ENCODE assay signal across 19 cellular contexts in genomic region chr1:43044572-43045361, GRCh38.
"Had no signal": no experiment of that assay in that cellular context is flagged by ENCODE, and none has a peak within 500 bp of the region (broad histone marks: within the 10 kb centered on the region; RNA-seq: fewer than 3 reads in every experiment).

No MANE protein-coding gene starts in this region.

- H3K9me3 Mint-ChIP-seq: naive thymus-derived CD4-positive, alpha-beta T cell; nephron; stimulated activated naive B cell treated with anti-CD40 and anti-IgM and Interleukin-4, amounts not matched to agents 10 μg/mL and 1 μg/mL and 100 μg/mL, for 72 hours; stimulated activated naive CD8-positive, alpha-beta T cell treated with anti-CD3 and anti-CD28 coated beads, Interleukin-15, Interleukin-2, amounts not matched to agents 100 ng/mL and 50 ng/mL, for 24 hours had no signal

- H3K27ac Mint-ChIP-seq: stimulated activated naive B cell treated with anti-CD40 and anti-IgM and Interleukin-4, amounts not matched to agents 10 μg/mL and 1 μg/mL and 100 μg/mL, for 72 hours; stimulated activated naive CD8-positive, alpha-beta T cell treated with anti-CD3 and anti-CD28 coated beads, Interleukin-15, Interleukin-2, amounts not matched to agents 100 ng/mL and 50 ng/mL, for 24 hours had no signal

- H3K27ac ChIP-seq: foreskin keratinocyte, gastroesophageal sphincter, heart left ventricle, left lung, neural progenitor cell, parathyroid adenoma, transverse colon had no signal

- H3K36me3 ChIP-seq: gastroesophageal sphincter, heart left ventricle, left lung, neural progenitor cell, transverse colon had no signal

- H3K36me3 Mint-ChIP-seq: naive thymus-derived CD4-positive, alpha-beta T cell; stimulated activated naive B cell treated with anti-CD40 and anti-IgM and Interleukin-4, amounts not matched to agents 10 μg/mL and 1 μg/mL and 100 μg/mL, for 72 hours had no signal

- H3K4me1 ChIP-seq: gastroesophageal sphincter, heart left ventricle, left lung, neural progenitor cell, parathyroid adenoma, transverse colon had no signal

- FAIRE-seq: islet of Langerhans had no signal

- DNase-seq: cerebellar nuclear complex; cortex of kidney; foreskin keratinocyte; heart left ventricle; hippocampal formation; left cardiac atrium; left lung; mammary epithelial cell; mesendoderm; midbrain; naive thymus-derived CD4-positive, alpha-beta T cell; stimulated activated naive B cell treated with anti-CD40 and anti-IgM and Interleukin-4, amounts not matched to agents 10 μg/mL and 1 μg/mL and 100 μg/mL, for 72 hours; transverse colon had no signal

- H3K9me3 ChIP-seq: gastroesophageal sphincter, heart left ventricle, left lung, transverse colon had no signal

- H3K27me3 Mint-ChIP-seq: stimulated activated naive B cell treated with anti-CD40 and anti-IgM and Interleukin-4, amounts not matched to agents 10 μg/mL and 1 μg/mL and 100 μg/mL, for 72 hours had no signal

- H3K79me2 ChIP-seq: parathyroid adenoma had no signal

- H3K4me3 Mint-ChIP-seq: naive thymus-derived CD4-positive, alpha-beta T cell; nephron; neural progenitor cell; stimulated activated naive B cell treated with anti-CD40 and anti-IgM and Interleukin-4, amounts not matched to agents 10 μg/mL and 1 μg/mL and 100 μg/mL, for 72 hours; stimulated activated naive CD8-positive, alpha-beta T cell treated with anti-CD3 and anti-CD28 coated beads, Interleukin-15, Interleukin-2, amounts not matched to agents 100 ng/mL and 50 ng/mL, for 24 hours had no signal

- H3K9ac ChIP-seq: neural progenitor cell, parathyroid adenoma had no signal

- H3K4me3 ChIP-seq: gastroesophageal sphincter, heart left ventricle, left lung, neural progenitor cell, transverse colon had no signal

- H2AFZ ChIP-seq: neural progenitor cell, parathyroid adenoma had no signal

- H3K4me2 ChIP-seq: neural progenitor cell had no signal

- H3K27me3 ChIP-seq: foreskin keratinocyte, heart left ventricle, left lung, neural progenitor cell, transverse colon had no signal
